Comparison of ENCODE assay signal across 20 cellular contexts in the genomic region with DNA sequence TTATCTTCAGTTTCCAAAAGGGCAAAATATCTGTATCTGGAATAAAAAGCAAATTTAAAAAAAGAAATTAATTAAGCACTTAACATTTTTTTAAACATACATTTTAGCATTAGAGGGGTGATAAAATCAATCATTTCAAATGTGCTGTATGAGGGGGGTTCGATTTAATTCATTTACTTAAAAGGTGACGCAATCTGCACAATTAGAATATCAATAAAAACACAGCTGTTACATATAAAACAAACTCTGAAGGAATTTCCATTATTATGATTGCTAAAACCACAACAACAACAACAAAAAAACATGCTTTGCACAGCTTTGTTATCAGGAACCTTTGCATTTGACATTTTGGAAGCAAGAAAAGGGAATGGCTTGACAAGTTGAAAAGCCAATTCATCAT.
A peak's percentile ranks its signal among the peaks of the same experiment; 100 is the strongest.
DNase-seq lines count a peak whose midpoint lies in the region; ATAC-seq, FAIRE-seq and TF ChIP-seq lines count a peak whose summit lies in the region.
"Had no signal": no experiment of that assay in that cellular context is flagged by ENCODE, and none has a peak within 500 bp of the region (broad histone marks: within the 10 kb centered on the region; RNA-seq: fewer than 3 reads in every experiment).

No MANE protein-coding gene starts in this region.

- ATAC-seq in HepG2 (no peak), right lobe of liver (no peak), K562 (no peak)
- no peak for ATAC-seq in activated CD8-positive, alpha-beta T cell treated with anti-CD3 and anti-CD28 coated beads, Interleukin-2, amount 10 ng/mL, durations not matched to agents 7 days and 5 days
- ATAC-seq: CD8-positive, alpha-beta T cell; HCT116 had no signal

- H3K27ac Mint-ChIP-seq in progenitor cell of endocrine pancreas, result no peak overlapping the region
- H3K27ac Mint-ChIP-seq in activated CD8-positive, alpha-beta T cell treated with anti-CD3 and anti-CD28 coated beads, Interleukin-2, amount 10 ng/mL, durations not matched to agents 7 days and 5 days, result no peak overlapping the region
- H3K27ac Mint-ChIP-seq: B cell; CD4-positive, CD25-positive, alpha-beta regulatory T cell; CD8-positive, alpha-beta T cell; H9 had no signal

- TF ChIP-seq EP300 in HepG2 (IDR thresholded peaks at IDR 0.05; ENCODE audit: low read depth in 2 of 2, low read length in 2 of 2), result no peak
- no peak for TF ChIP-seq EP300 in HepG2 (CRISPR knock-in tag; IDR thresholded peaks at IDR 0.05; ENCODE audit: borderline replicate concordance)
- no peak for TF ChIP-seq EP300 in K562 (IDR thresholded peaks at IDR 0.05; ENCODE audit: low read length)

- H3K4me3 ChIP-seq in HepG2 (replicated peaks in 1 of 3; ENCODE audit: insufficient read depth in 1 of 3, low read depth in 2 of 3, low read length in 3 of 3) (no peak overlapping the region), right lobe of liver (no peak overlapping the region), K562 (no peak overlapping the region), iPS-20b (ENCODE audit: low read length) (no peak overlapping the region)
- H3K4me3 ChIP-seq: BLaER1 had no signal

- H3K27ac ChIP-seq in HepG2 (ENCODE audit: extremely low read length, insufficient read depth, low read length), result no peak overlapping the region
- no peak overlapping the region for H3K27ac ChIP-seq in right lobe of liver
- H3K27ac ChIP-seq in K562 (ENCODE audit: extremely low read depth, low read depth, low read length), result no peak overlapping the region
- H3K27ac ChIP-seq in iPS-20b (ENCODE audit: low read length), result peak overlapping the region; percentile 25
- H3K27ac ChIP-seq: 22Rv1, BLaER1, C4-2B had no signal

- intact Hi-C loops in HepG2 (cut with micrococcal nuclease; ENCODE audit: unreplicated experiment) (no loop called here), right lobe of liver (cut with DNase I) (no loop called here), K562 (cut with micrococcal nuclease) (no loop called here)

- H3K9me3 ChIP-seq in HepG2 (ENCODE audit: low read length), result peaks cover 7% of the 10 kb centered on the region; the same call in 1 of the 2 replicates
- no peaks in the 10 kb centered on the region for H3K9me3 ChIP-seq in right lobe of liver
- no peaks in the 10 kb centered on the region for H3K9me3 ChIP-seq in K562 (replicated peaks; ENCODE audit: control insufficient read depth, insufficient read depth, low read depth, low read length)
- no peaks in the 10 kb centered on the region for H3K9me3 ChIP-seq in iPS-20b (ENCODE audit: insufficient read depth, low read depth, low read length)

- no peak overlapping the region for H3K4me2 ChIP-seq in HepG2 (ENCODE audit: low read depth, low read length)
- H3K4me2 ChIP-seq in K562 (ENCODE audit: insufficient read depth, low read length), result no peak overlapping the region
- H3K4me2 ChIP-seq: BLaER1 had no signal

- no peaks in the 10 kb centered on the region for H4K20me1 ChIP-seq in HepG2 (ENCODE audit: insufficient read depth, low read length)
- no peaks in the 10 kb centered on the region for H4K20me1 ChIP-seq in K562 (replicated peaks; ENCODE audit: control insufficient read depth, insufficient read depth, low read length)
- H4K20me1 ChIP-seq: BLaER1 had no signal

- TF ChIP-seq CTCF in HepG2 (CRISPR knock-in tag; IDR thresholded peaks at IDR 0.05) (no peak), right lobe of liver (IDR thresholded peaks at IDR 0.05) (no peak), K562 (IDR thresholded peaks at IDR 0.05 in 2 of 3, conservative IDR thresholded peaks at IDR 0.05 in 1 of 3; ENCODE audit: insufficient read depth in 2 of 3, low read depth in 1 of 3, low read length in 3 of 3) (no peak), progenitor cell of endocrine pancreas (IDR thresholded peaks at IDR 0.05; ENCODE audit: unreplicated experiment) (no peak)

- H2AFZ ChIP-seq in HepG2 (ENCODE audit: low read length), result no peak overlapping the region
- H2AFZ ChIP-seq in K562 (ENCODE audit: low read depth, low read length), result no peak overlapping the region

- H3K36me3 ChIP-seq in HepG2 (replicated peaks in 1 of 2; ENCODE audit: control insufficient read depth in 1 of 2, insufficient read depth in 2 of 2, low read length in 2 of 2) (no peaks in the 10 kb centered on the region), right lobe of liver (no peaks in the 10 kb centered on the region), K562 (ENCODE audit: control insufficient read depth, insufficient read depth, low read length) (no peaks in the 10 kb centered on the region), iPS-20b (ENCODE audit: insufficient read depth, low read depth, low read length) (no peaks in the 10 kb centered on the region)
- H3K36me3 ChIP-seq: BLaER1 had no signal

- H3K79me2 ChIP-seq in HepG2 (ENCODE audit: insufficient read depth, low read length), result no peaks in the 10 kb centered on the region
- H3K79me2 ChIP-seq in K562 (ENCODE audit: control insufficient read depth, insufficient read depth, low read length), result no peaks in the 10 kb centered on the region

- H3K4me1 Mint-ChIP-seq in progenitor cell of endocrine pancreas (ENCODE audit: low read depth), result peaks cover 18% of the 10 kb centered on the region
- H3K4me1 Mint-ChIP-seq in activated CD8-positive, alpha-beta T cell treated with anti-CD3 and anti-CD28 coated beads, Interleukin-2, amount 10 ng/mL, durations not matched to agents 7 days and 5 days (ENCODE audit: low read depth), result no peaks in the 10 kb centered on the region
- H3K4me1 Mint-ChIP-seq: B cell; CD4-positive, CD25-positive, alpha-beta regulatory T cell had no signal

- FAIRE-seq in HepG2 (lab: Jason Lieb, UNC), result no peak
- FAIRE-seq in K562 (lab: Jason Lieb, UNC), result no peak
- FAIRE-seq: A204.1, GM12892 had no signal

- TF ChIP-seq POLR2A in HepG2 (IDR thresholded peaks at IDR 0.05; ENCODE audit: insufficient read depth in 1 of 2, low read depth in 2 of 2, low read length in 2 of 2), result no peak
- TF ChIP-seq POLR2A in right lobe of liver (IDR thresholded peaks at IDR 0.05), result no peak
- TF ChIP-seq POLR2A in K562 (conservative IDR thresholded peaks at IDR 0.05), result no peak

- TF ChIP-seq RAD21 in HepG2 (CRISPR knock-in tag; IDR thresholded peaks at IDR 0.05) (no peak), K562 (CRISPR knock-in tag; conservative IDR thresholded peaks at IDR 0.05 in 1 of 2, IDR thresholded peaks at IDR 0.05 in 1 of 2) (no peak)

- 23% methylated on average over 2 of the region's 2 CpGs for WGBS in HepG2 (ENCODE audit: low lambda C conversion rate)
- 56% methylated on average over 2 of the region's 2 CpGs for WGBS in right lobe of liver (ENCODE audit: insufficient coverage, low coverage, low lambda C conversion rate, missing lambda C conversion rate)
- 0% methylated on average over 2 of the region's 2 CpGs for WGBS in K562 (ENCODE audit: insufficient coverage, low coverage, missing lambda C conversion rate)

- no peaks in the 10 kb centered on the region for H3K4me1 ChIP-seq in HepG2 (ENCODE audit: insufficient read depth, low read length)
- H3K4me1 ChIP-seq in right lobe of liver, result no peaks in the 10 kb centered on the region
- no peaks in the 10 kb centered on the region for H3K4me1 ChIP-seq in K562 (replicated peaks in 1 of 2; ENCODE audit: control insufficient read depth in 2 of 2, insufficient read depth in 2 of 2, low read length in 2 of 2)
- peaks cover 20% of the 10 kb centered on the region; the same call in 1 of the 2 replicates for H3K4me1 ChIP-seq in iPS-20b (ENCODE audit: insufficient read depth, low read length)
- H3K4me1 ChIP-seq: BLaER1 had no signal

- no peak for DNase-seq in HepG2 (ENCODE audit: low spot score)
- no peak for DNase-seq in right lobe of liver
- DNase-seq in K562 (ENCODE audit: extremely low read depth in 1 of 4, low spot score in 3 of 4), result no peak
- DNase-seq in progenitor cell of endocrine pancreas (ENCODE audit: low spot score, unreplicated experiment), result no peak
- no peak for DNase-seq in activated CD8-positive, alpha-beta T cell treated with anti-CD3 and anti-CD28 coated beads, Interleukin-2, amount 10 ng/mL, durations not matched to agents 7 days and 5 days
- DNase-seq in HUDEP-2 (lab: John Stamatoyannopoulos, UW; ENCODE audit: unreplicated experiment in 76 of 76), result no peak
- DNase-seq: CD4-positive, CD25-positive, alpha-beta regulatory T cell; CD8-positive, alpha-beta T cell; DMS53; DMS79 treated with DMSO at 0.1 percent for 48 hours; GF-D8; H9 had no signal

- no TSS peak for BruUV-seq in HepG2 (replicated peaks; lab: Mats Ljungman, UMichigan)
- no TSS peak for BruUV-seq in K562 (replicated peaks; lab: Mats Ljungman, UMichigan)

- H3K9ac ChIP-seq in HepG2 (ENCODE audit: insufficient read depth, low read depth, low read length) (no peak overlapping the region), K562 (ENCODE audit: insufficient read depth in 1 of 2, low read depth in 2 of 2, low read length in 2 of 2) (no peak overlapping the region), iPS-20b (ENCODE audit: low read depth, low read length) (no peak overlapping the region)
- H3K9ac ChIP-seq: BLaER1 had no signal

- H3K4me3 Mint-ChIP-seq in progenitor cell of endocrine pancreas (ENCODE audit: low read depth), result no peak overlapping the region
- no peak overlapping the region for H3K4me3 Mint-ChIP-seq in activated CD8-positive, alpha-beta T cell treated with anti-CD3 and anti-CD28 coated beads, Interleukin-2, amount 10 ng/mL, durations not matched to agents 7 days and 5 days
- H3K4me3 Mint-ChIP-seq: B cell; CD8-positive, alpha-beta T cell; H9 had no signal

- no peaks in the 10 kb centered on the region for H3K27me3 Mint-ChIP-seq in progenitor cell of endocrine pancreas
- no peaks in the 10 kb centered on the region for H3K27me3 Mint-ChIP-seq in activated CD8-positive, alpha-beta T cell treated with anti-CD3 and anti-CD28 coated beads, Interleukin-2, amount 10 ng/mL, durations not matched to agents 7 days and 5 days (ENCODE audit: low read depth)
- H3K27me3 Mint-ChIP-seq: B cell had no signal

- in situ Hi-C loops in HepG2 (cut with HindIII; ENCODE audit: extremely low pct_ligation_motif_present, low pct_unique_long_range_greater_than_20kb) (no loop called here), K562 (cut with MboI) (loop anchor here (10.0 kb wide), 1 partner anchor 540 kb away; no protein-coding TSS in a partner anchor)

- H3K27me3 ChIP-seq in HepG2 (ENCODE audit: control insufficient read depth in 1 of 2, insufficient read depth in 2 of 2, low read length in 2 of 2) (no peaks in the 10 kb centered on the region), right lobe of liver (no peaks in the 10 kb centered on the region), K562 (ENCODE audit: control insufficient read depth in 2 of 2, insufficient read depth in 2 of 2, low read length in 2 of 2) (no peaks in the 10 kb centered on the region), iPS-20b (ENCODE audit: insufficient read depth, low read length) (no peaks in the 10 kb centered on the region)
- H3K27me3 ChIP-seq: BLaER1 had no signal

- H3K36me3 Mint-ChIP-seq in progenitor cell of endocrine pancreas (ENCODE audit: insufficient read depth), result no peaks in the 10 kb centered on the region
- H3K36me3 Mint-ChIP-seq in activated CD8-positive, alpha-beta T cell treated with anti-CD3 and anti-CD28 coated beads, Interleukin-2, amount 10 ng/mL, durations not matched to agents 7 days and 5 days (ENCODE audit: low read depth), result no peaks in the 10 kb centered on the region
- H3K36me3 Mint-ChIP-seq: CD4-positive, CD25-positive, alpha-beta regulatory T cell; CD8-positive, alpha-beta T cell had no signal

- POLR2A ChIA-PET in HepG2 (lab: Yijun Ruan, JAX) (no interaction called here), K562 (lab: Yijun Ruan, JAX) (no interaction called here)
- POLR2A ChIA-PET in activated CD8-positive, alpha-beta T cell treated with anti-CD3 and anti-CD28 coated beads, Interleukin-2, amount 10 ng/mL, durations not matched to agents 7 days and 5 days (lab: Charles Lee), result no interaction called here

- no peaks in the 10 kb centered on the region for H3K9me1 ChIP-seq in K562 (ENCODE audit: control insufficient read depth, insufficient read depth, low read length)

- H3K9me3 Mint-ChIP-seq in progenitor cell of endocrine pancreas (ENCODE audit: low read depth), result peaks cover 6% of the 10 kb centered on the region
- no peaks in the 10 kb centered on the region for H3K9me3 Mint-ChIP-seq in activated CD8-positive, alpha-beta T cell treated with anti-CD3 and anti-CD28 coated beads, Interleukin-2, amount 10 ng/mL, durations not matched to agents 7 days and 5 days (ENCODE audit: insufficient read depth)
- H3K9me3 Mint-ChIP-seq: CD8-positive, alpha-beta T cell had no signal

- CTCF ChIA-PET in HepG2 (lab: Yijun Ruan, JAX; ENCODE audit: low intra/inter-chr PET ratio, low total read pairs) (no interaction called here), K562 (lab: Yijun Ruan, JAX; ENCODE audit: low intra/inter-chr PET ratio) (no interaction called here)
- CTCF ChIA-PET in activated CD8-positive, alpha-beta T cell treated with anti-CD3 and anti-CD28 coated beads, Interleukin-2, amount 10 ng/mL, durations not matched to agents 7 days and 5 days (lab: Charles Lee), result no interaction called here

Comparison
In these comparisons a context has a peak if more than half of its experiments do, and no peak if none do; other contexts are left out.
1. Of the 241 proteins assayed by ChIP-seq in both HepG2 and K562: peak only in HepG2: CEBPB; only in K562: none; in both: none; in neither: 237; mixed calls (peak in some experiments, not most) for 3.